ENCODE assay signal across 1 cellular context in the genomic region with DNA sequence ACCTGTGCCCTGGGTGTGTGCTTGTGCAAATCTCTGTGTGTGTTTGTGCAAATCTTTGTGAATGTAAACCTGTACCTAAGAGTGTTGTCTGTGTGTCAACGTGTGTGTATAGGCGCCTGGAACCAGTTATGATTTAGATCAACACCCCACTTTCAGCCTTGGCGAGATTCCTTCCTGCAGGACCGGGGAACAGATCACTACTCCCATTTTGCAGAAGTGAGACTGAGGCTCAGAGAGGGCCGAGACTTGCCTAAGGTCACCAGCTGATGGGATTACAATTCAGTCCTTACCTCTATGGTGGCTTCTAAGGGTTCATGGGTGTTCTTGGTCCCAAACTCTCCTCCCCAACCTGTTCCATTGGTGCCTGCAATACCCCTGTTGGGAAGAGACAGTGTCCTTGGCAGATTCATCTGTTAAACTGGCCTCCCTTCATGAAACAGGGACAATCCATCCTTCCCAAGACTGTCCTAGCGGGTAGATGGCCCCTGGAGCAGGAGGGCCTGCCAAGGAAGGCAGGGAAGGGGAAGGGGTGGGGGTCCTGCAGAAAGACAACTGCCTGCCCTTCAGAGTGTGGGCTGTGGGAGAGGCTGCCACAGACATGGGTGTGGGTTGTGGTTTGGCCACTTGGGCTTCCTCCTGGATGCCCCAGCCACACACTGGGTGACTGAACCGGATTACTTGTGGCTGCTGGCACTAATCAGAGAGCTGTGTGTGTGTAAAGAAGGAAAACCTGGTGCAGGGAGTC.
TF ChIP-seq lines count a peak whose summit lies in the region.

No MANE protein-coding gene starts in this region.

TF ChIP-seq in WTC11, 78 proteins besides CTCF, POLR2A, EP300 and RAD21 (continued from another document):
- no peak for TF ChIP-seq SOX15 (CRISPR knock-in tag; IDR thresholded peaks at IDR 0.05)
TF ChIP-seq in WTC11: peak in this region for 0.
